20 cellular contexts compared by ENCODE assay signal in the genomic region with DNA sequence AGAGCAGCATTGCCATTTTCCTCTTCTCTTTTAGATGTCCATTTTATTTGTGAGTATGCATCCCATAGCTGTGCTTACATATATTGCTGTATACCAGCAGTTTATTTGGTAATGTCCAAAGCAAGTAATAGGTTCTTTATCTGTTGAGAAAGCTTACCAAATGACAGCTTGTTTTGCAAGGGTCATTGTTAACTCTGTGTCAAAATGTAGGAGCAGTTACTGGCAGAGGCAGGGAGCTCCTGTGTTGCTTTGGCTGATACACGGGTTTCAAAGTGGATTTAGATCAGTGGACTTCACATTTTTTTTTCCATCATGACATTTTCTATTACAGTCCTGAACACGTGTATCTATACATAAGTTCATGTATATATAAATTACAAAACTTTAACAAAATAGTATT. TPM values are rescaled to one million over a fixed set of nuclear protein-coding genes. Genes with fewer than 3 reads are reported as not detected.
"Had no signal": no experiment of that assay in that cellular context is flagged by ENCODE, and none has a peak within 500 bp of the region (broad histone marks: within the 10 kb centered on the region; RNA-seq: fewer than 3 reads in every experiment).

No MANE protein-coding gene starts in this region.

- H3K4me1 ChIP-seq: body of pancreas had no signal

- ATAC-seq: activated naive CD4-positive, alpha-beta T cell treated with anti-CD3 and anti-CD28 coated beads, Interleukin-2, amount 50 U/mL, for 72 hours; body of pancreas; esophagus mucosa; stimulated activated naive CD8-positive, alpha-beta T cell treated with anti-CD3 and anti-CD28 coated beads, Interleukin-15, Interleukin-2, amounts not matched to agents 100 U/mL and 50 U/mL, for 24 hours had no signal

- H3K27ac ChIP-seq: body of pancreas, coronary artery, testis, upper lobe of right lung, WERI-Rb-1 had no signal

- H3K9me3 ChIP-seq: body of pancreas, testis, upper lobe of right lung had no signal

- DNase-seq: activated CD4-positive, alpha-beta T cell treated with anti-CD3 and anti-CD28 coated beads for 1 hour; activated CD8-positive, alpha-beta memory T cell treated with anti-CD3 and anti-CD28 coated beads for 24 hours; activated CD8-positive, alpha-beta memory T cell treated with anti-CD3 and anti-CD28 coated beads, Interleukin-2, amount 50 U/mL, for 48 hours; activated effector memory CD4-positive, alpha-beta T cell treated with anti-CD3 and anti-CD28 coated beads, Interleukin-2, amount 50 U/mL, for 16 hours; activated T-cell treated with anti-CD3 and anti-CD28 coated beads, Interleukin-2, amount 50 U/mL, for 48 hours; amniotic stem cell; body of pancreas; central memory CD4-positive, alpha-beta T cell; stimulated activated CD4-positive, alpha-beta T cell treated with anti-CD3 and anti-CD28 coated beads, Interleukin-2, amount 100 ng/mL, for 24 hours; stimulated activated naive CD8-positive, alpha-beta T cell treated with anti-CD3 and anti-CD28 coated beads, Interleukin-15, Interleukin-2, amounts not matched to agents 100 U/mL and 50 U/mL, for 24 hours; testis; upper lobe of right lung; WERI-Rb-1 had no signal

- H3K4me3 ChIP-seq: body of pancreas, coronary artery, testis, upper lobe of right lung had no signal

- H3K27ac Mint-ChIP-seq: activated naive CD4-positive, alpha-beta T cell treated with anti-CD3 and anti-CD28 coated beads, Interleukin-2, amount 50 U/mL, for 72 hours had no signal

- H3K27me3 ChIP-seq: body of pancreas, testis, upper lobe of right lung had no signal

- H3K36me3 Mint-ChIP-seq: activated naive CD4-positive, alpha-beta T cell treated with anti-CD3 and anti-CD28 coated beads, Interleukin-2, amount 50 U/mL, for 72 hours had no signal

- H3K9me3 Mint-ChIP-seq: activated naive CD4-positive, alpha-beta T cell treated with anti-CD3 and anti-CD28 coated beads, Interleukin-2, amount 50 U/mL, for 72 hours had no signal

RNA-seq across cellular contexts. Expression of a gene that starts 38.1 kb away (rescaled TPM):
- total RNA-seq: activated naive CD4-positive, alpha-beta T cell treated with anti-CD3 and anti-CD28 coated beads, Interleukin-2, amount 50 U/mL, for 72 hours; body of pancreas; esophagus mucosa; lung microvascular endothelial cell; omental fat pad; posterior vena cava; T-helper 2 cell treated with Interferon-gamma antibody and Interleukin-4, amounts not matched to agents 100 ng/mL and 5 ng/mL, for 36 hours; upper lobe of right lung had no signal
